8 cellular contexts compared by ENCODE assay signal in genomic region chr7:101162551-101163280, GRCh38. TPM values are rescaled to one million over a fixed set of nuclear protein-coding genes. Genes with fewer than 3 reads are reported as not detected.
DNase-seq lines count a peak whose midpoint lies in the region; ATAC-seq and TF ChIP-seq lines count a peak whose summit lies in the region.

No MANE protein-coding gene starts in this region.

- no peak for TF ChIP-seq CTCF in suprapubic skin (IDR thresholded peaks at IDR 0.05)

- H3K9me3 ChIP-seq in iPS-15b (ENCODE audit: control insufficient read depth, insufficient read depth, low read length) (no peaks in the 10 kb centered on the region), suprapubic skin (no peaks in the 10 kb centered on the region)

- H3K9me3 Mint-ChIP-seq in activated naive CD8-positive, alpha-beta T cell treated with anti-CD3 and anti-CD28 coated beads, Interleukin-2, amount 10 ng/mL, durations not matched to agents 7 days and 5 days = no peaks in the 10 kb centered on the region

- H3K27me3 Mint-ChIP-seq in activated naive CD8-positive, alpha-beta T cell treated with anti-CD3 and anti-CD28 coated beads, Interleukin-2, amount 10 ng/mL, durations not matched to agents 7 days and 5 days = peaks cover 39% of the 10 kb centered on the region

- no peak for ATAC-seq in activated naive CD8-positive, alpha-beta T cell treated with anti-CD3 and anti-CD28 coated beads, Interleukin-2, amount 10 ng/mL, durations not matched to agents 7 days and 5 days (ENCODE audit: low read depth)
- no peak for ATAC-seq in GM21576 (IDR thresholded peaks at IDR 0.05; ENCODE audit: unreplicated experiment)

- TF ChIP-seq POLR2A in suprapubic skin (IDR thresholded peaks at IDR 0.05) = no peak

- no peaks in the 10 kb centered on the region for H3K79me2 ChIP-seq in ACC112 (ENCODE audit: control insufficient read depth, insufficient read depth, low read length, unreplicated experiment)

- H2AFZ ChIP-seq in ACC112 (ENCODE audit: low read length, unreplicated experiment) = no peak overlapping the region

- TF ChIP-seq EP300 in suprapubic skin (IDR thresholded peaks at IDR 0.05) = no peak

- peak; percentile 72 for DNase-seq in NCI-H226
- peak; percentile 59 for DNase-seq in activated naive CD8-positive, alpha-beta T cell treated with anti-CD3 and anti-CD28 coated beads, Interleukin-2, amount 10 ng/mL, durations not matched to agents 7 days and 5 days
- DNase-seq in suprapubic skin (ENCODE audit: low spot score in 2 of 2) = no peak
- no peak for DNase-seq in foreskin melanocyte

- H3K36me3 Mint-ChIP-seq in activated naive CD8-positive, alpha-beta T cell treated with anti-CD3 and anti-CD28 coated beads, Interleukin-2, amount 10 ng/mL, durations not matched to agents 7 days and 5 days = peaks cover 10% of the 10 kb centered on the region

- H3K4me1 Mint-ChIP-seq in activated naive CD8-positive, alpha-beta T cell treated with anti-CD3 and anti-CD28 coated beads, Interleukin-2, amount 10 ng/mL, durations not matched to agents 7 days and 5 days = peaks cover 19% of the 10 kb centered on the region

- 8% methylated on average over 11 of the region's 74 CpGs for WGBS in suprapubic skin

- no peaks in the 10 kb centered on the region for H3K36me3 ChIP-seq in ACC112 (ENCODE audit: insufficient read depth, low read length)
- peaks cover under 1% of the 10 kb centered on the region for H3K36me3 ChIP-seq in iPS-15b (ENCODE audit: control insufficient read depth, insufficient read depth, low read length)
- peaks cover 32% of the 10 kb centered on the region for H3K36me3 ChIP-seq in suprapubic skin

- no peak overlapping the region for H3K9ac ChIP-seq in iPS-15b (ENCODE audit: low read depth, low read length)

- H3K4me3 ChIP-seq in ACC112 (ENCODE audit: low read depth, low read length) (peak overlapping the region; percentile 77), GM08714 (ENCODE audit: low read length) (peak overlapping the region; percentile 33; the same call in 1 of the 2 replicates), iPS-15b (ENCODE audit: low read depth, low read length) (peak overlapping the region; percentile 54), suprapubic skin (peak overlapping the region; percentile 47)

- H3K27ac ChIP-seq in ACC112 (ENCODE audit: low read depth, low read length) = no peak overlapping the region
- no peak overlapping the region for H3K27ac ChIP-seq in suprapubic skin

- no peak overlapping the region for H3K27ac Mint-ChIP-seq in activated naive CD8-positive, alpha-beta T cell treated with anti-CD3 and anti-CD28 coated beads, Interleukin-2, amount 10 ng/mL, durations not matched to agents 7 days and 5 days

- H3K4me3 Mint-ChIP-seq in activated naive CD8-positive, alpha-beta T cell treated with anti-CD3 and anti-CD28 coated beads, Interleukin-2, amount 10 ng/mL, durations not matched to agents 7 days and 5 days = peak overlapping the region; percentile 70

- H3K4me1 ChIP-seq in ACC112 (ENCODE audit: control insufficient read depth, insufficient read depth, low read length, unreplicated experiment) (peaks cover 44% of the 10 kb centered on the region), iPS-15b (ENCODE audit: control insufficient read depth, insufficient read depth, low read length) (peaks cover 14% of the 10 kb centered on the region), suprapubic skin (peaks cover 45% of the 10 kb centered on the region)

- POLR2A ChIA-PET in activated naive CD8-positive, alpha-beta T cell treated with anti-CD3 and anti-CD28 coated beads, Interleukin-2, amount 10 ng/mL, durations not matched to agents 7 days and 5 days (lab: Charles Lee) = interaction anchor here (0.6 to 1.2 kb wide), 2 partner anchors 19 to 22 kb away, joined by 3 to 6 read pairs; no protein-coding TSS in a partner anchor

- peaks cover 28% of the 10 kb centered on the region for H3K27me3 ChIP-seq in ACC112 (ENCODE audit: insufficient read depth, low read length)
- H3K27me3 ChIP-seq in iPS-15b (ENCODE audit: control insufficient read depth, insufficient read depth, low read length) = peaks cover 20% of the 10 kb centered on the region
- peaks cover 59% of the 10 kb centered on the region for H3K27me3 ChIP-seq in suprapubic skin

RNA-seq across cellular contexts. Expression of gene VGF, which starts 2.7 kb away (rescaled TPM):
- total RNA-seq in activated naive CD8-positive, alpha-beta T cell treated with anti-CD3 and anti-CD28 coated beads, Interleukin-2, amount 10 ng/mL, durations not matched to agents 7 days and 5 days = under 1 TPM; 0.14 to 0.17 TPM
- under 1 TPM in 3 of 4 donors, not detected in 1; 0.38 to 0.99 (median 0.59) TPM for total RNA-seq in suprapubic skin

RNA-seq across cellular contexts. Expression of gene AP1S1, which starts 8.4 kb away (rescaled TPM):
- 10 to 100 TPM; 34.1 to 44.0 TPM for total RNA-seq in activated naive CD8-positive, alpha-beta T cell treated with anti-CD3 and anti-CD28 coated beads, Interleukin-2, amount 10 ng/mL, durations not matched to agents 7 days and 5 days
- total RNA-seq in suprapubic skin = 10 to 100 TPM; 28.5 to 66.5 (median 50.0) TPM

RNA-seq across cellular contexts. Expression of gene NAT16, which starts 17.4 kb away (rescaled TPM):
- total RNA-seq in activated naive CD8-positive, alpha-beta T cell treated with anti-CD3 and anti-CD28 coated beads, Interleukin-2, amount 10 ng/mL, durations not matched to agents 7 days and 5 days = not detected
- total RNA-seq in suprapubic skin = not detected

RNA-seq across cellular contexts. Expression of gene SERPINE1, which starts 35.8 kb away (rescaled TPM):
- total RNA-seq in activated naive CD8-positive, alpha-beta T cell treated with anti-CD3 and anti-CD28 coated beads, Interleukin-2, amount 10 ng/mL, durations not matched to agents 7 days and 5 days = under 1 TPM; 0.44 to 0.51 TPM
- 10 to 100 TPM in 2 of 4 donors, 1 to 10 TPM in 2; 6.7 to 22.9 (median 13.0) TPM for total RNA-seq in suprapubic skin

RNA-seq across cellular contexts. Expression of gene MOGAT3, which starts 38.1 kb away (rescaled TPM):
- not detected for total RNA-seq in activated naive CD8-positive, alpha-beta T cell treated with anti-CD3 and anti-CD28 coated beads, Interleukin-2, amount 10 ng/mL, durations not matched to agents 7 days and 5 days
- total RNA-seq in suprapubic skin = not detected

Comparison
In these comparisons a context has a peak if more than half of its experiments do, and no peak if none do; other contexts are left out.
1. DNase-seq: peak in NCI-H226 (single experiment) and activated naive CD8-positive, alpha-beta T cell treated with anti-CD3 and anti-CD28 coated beads, Interleukin-2, amount 10 ng/mL, durations not matched to agents 7 days and 5 days (single experiment); none in suprapubic skin (0 of 2) and foreskin melanocyte (single experiment).
2. Peak in every context shown above with its lines, with median percentiles within 50 percentile points of each other: H3K4me3 ChIP-seq.